1 cellular context compared by ENCODE assay signal in the genomic region with DNA sequence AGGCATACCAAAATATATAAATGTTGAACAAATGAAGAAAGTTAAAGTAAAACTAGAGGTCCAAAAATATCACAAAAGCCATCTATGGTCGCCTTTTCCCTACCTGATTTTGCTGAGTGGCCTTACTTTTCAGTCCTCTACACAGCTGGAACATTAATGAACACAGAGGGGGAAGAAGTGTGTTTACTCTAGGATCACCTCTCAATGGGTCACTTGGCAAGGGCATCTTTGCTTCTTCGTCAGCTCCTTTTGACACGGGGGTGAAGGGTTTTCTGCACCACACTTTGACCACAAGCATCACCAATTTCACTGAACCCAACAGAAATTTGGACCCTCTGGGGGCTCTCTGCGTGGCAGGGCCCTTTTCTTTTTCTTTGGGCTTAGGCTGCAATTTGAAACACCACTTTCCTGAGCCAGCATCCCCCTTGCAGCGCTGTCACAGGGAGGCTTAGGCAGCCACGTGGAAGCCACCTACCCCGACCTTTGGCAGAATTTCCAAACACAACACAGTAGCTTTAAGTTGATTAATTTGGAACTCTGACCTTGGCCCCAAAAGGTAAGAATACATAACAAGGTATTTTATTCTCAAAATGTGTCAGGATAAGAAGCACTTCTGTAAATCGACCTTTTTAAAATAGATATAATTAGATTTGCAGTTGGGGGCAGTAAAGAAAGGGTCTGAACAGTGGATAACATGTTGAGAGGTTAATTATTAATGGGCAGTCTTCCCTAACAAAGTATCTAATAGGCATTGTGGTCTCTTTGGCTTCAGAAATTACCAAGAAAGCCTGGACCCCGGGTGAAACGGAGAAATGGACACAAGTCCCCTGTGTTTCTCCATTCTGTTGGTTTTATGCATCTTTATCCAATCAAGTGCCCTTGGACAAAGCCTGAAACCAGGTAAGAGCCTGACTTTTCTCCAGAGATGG.
TF ChIP-seq lines count a peak whose summit lies in the region.

A gene (plus strand): TSS at position 771 of the 929 bp plus-strand sequence. CDS start 42 bp downstream, at position 813.

TF ChIP-seq in HepG2, 621 proteins besides CTCF, POLR2A, EP300 and RAD21 (continues in another document):
- 0 out of 2 replicates have a peak, but pooled peaks have one; percentile 30 for TF ChIP-seq ZMYM3 (CRISPR knock-in tag; IDR thresholded peaks at IDR 0.05)
- TF ChIP-seq HOXA3 (CRISPR knock-in tag; IDR thresholded peaks at IDR 0.05) = peak; percentile 52; the same call in 1 of the 2 replicates
- TF ChIP-seq, protein P1, sequence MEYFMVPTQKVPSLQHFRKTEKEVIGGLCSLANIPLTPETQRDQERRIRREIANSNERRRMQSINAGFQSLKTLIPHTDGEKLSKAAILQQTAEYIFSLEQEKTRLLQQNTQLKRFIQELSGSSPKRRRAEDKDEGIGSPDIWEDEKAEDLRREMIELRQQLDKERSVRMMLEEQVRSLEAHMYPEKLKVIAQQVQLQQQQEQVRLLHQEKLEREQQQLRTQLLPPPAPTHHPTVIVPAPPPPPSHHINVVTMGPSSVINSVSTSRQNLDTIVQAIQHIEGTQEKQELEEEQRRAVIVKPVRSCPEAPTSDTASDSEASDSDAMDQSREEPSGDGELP (IDR thresholded peaks at IDR 0.05; ENCODE audit: borderline replicate concordance, low read depth) = peak; percentile 31; the same call in 1 of the 2 replicates
- TF ChIP-seq ZNF7 (CRISPR knock-in tag; IDR thresholded peaks at IDR 0.05) = no peak
- TF ChIP-seq SALL2 (CRISPR knock-in tag; IDR thresholded peaks at IDR 0.05) = no peak
- TF ChIP-seq ATAD3A (CRISPR knock-in tag; IDR thresholded peaks at IDR 0.05) = no peak
- no peak for TF ChIP-seq FOXO1 (CRISPR knock-in tag; IDR thresholded peaks at IDR 0.05)
- TF ChIP-seq MAFK (conservative IDR thresholded peaks at IDR 0.05 in 1 of 2, IDR thresholded peaks at IDR 0.05 in 1 of 2; ENCODE audit: low read length in 2 of 2) = 0 out of 4 replicates have a peak, but pooled peaks of 1 of the 2 experiments have one; percentile 17
- TF ChIP-seq TARDBP (CRISPR knock-in tag; IDR thresholded peaks at IDR 0.05) = peak; percentile 13; the same call in 1 of the 2 replicates
- TF ChIP-seq ZBTB7B (CRISPR knock-in tag; IDR thresholded peaks at IDR 0.05) = peak; percentile 7; the same call in 1 of the 2 replicates
- no peak for TF ChIP-seq MTA1 (CRISPR knock-in tag; IDR thresholded peaks at IDR 0.05; ENCODE audit: borderline replicate concordance)
- TF ChIP-seq CEBPB (IDR thresholded peaks at IDR 0.05; ENCODE audit: borderline replicate concordance, low read depth, low read length) = no peak
- TF ChIP-seq ZMYM2 (CRISPR knock-in tag; IDR thresholded peaks at IDR 0.05) = no peak
- TF ChIP-seq, protein P2, sequence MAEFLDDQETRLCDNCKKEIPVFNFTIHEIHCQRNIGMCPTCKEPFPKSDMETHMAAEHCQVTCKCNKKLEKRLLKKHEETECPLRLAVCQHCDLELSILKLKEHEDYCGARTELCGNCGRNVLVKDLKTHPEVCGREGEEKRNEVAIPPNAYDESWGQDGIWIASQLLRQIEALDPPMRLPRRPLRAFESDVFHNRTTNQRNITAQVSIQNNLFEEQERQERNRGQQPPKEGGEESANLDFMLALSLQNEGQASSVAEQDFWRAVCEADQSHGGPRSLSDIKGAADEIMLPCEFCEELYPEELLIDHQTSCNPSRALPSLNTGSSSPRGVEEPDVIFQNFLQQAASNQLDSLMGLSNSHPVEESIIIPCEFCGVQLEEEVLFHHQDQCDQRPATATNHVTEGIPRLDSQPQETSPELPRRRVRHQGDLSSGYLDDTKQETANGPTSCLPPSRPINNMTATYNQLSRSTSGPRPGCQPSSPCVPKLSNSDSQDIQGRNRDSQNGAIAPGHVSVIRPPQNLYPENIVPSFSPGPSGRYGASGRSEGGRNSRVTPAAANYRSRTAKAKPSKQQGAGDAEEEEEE (CRISPR knock-in tag; IDR thresholded peaks at IDR 0.05; ENCODE audit: borderline replicate concordance) = no peak
- 0 out of 2 replicates have a peak, but pooled peaks have one; percentile 32 for TF ChIP-seq ZNF605 (CRISPR knock-in tag; IDR thresholded peaks at IDR 0.05)
- peak; percentile 68 for TF ChIP-seq GATAD2A (CRISPR knock-in tag; IDR thresholded peaks at IDR 0.05)
- 0 out of 2 replicates have a peak, but pooled peaks have one; percentile 24 for TF ChIP-seq ARNTL (CRISPR knock-in tag; IDR thresholded peaks at IDR 0.05)
- no peak for TF ChIP-seq FOXM1 (CRISPR knock-in tag; IDR thresholded peaks at IDR 0.05)
- TF ChIP-seq MYNN (CRISPR knock-in tag; IDR thresholded peaks at IDR 0.05; ENCODE audit: low read depth) = no peak
- TF ChIP-seq MIXL1 (CRISPR knock-in tag; IDR thresholded peaks at IDR 0.05) = peak; percentile 26; the same call in 1 of the 2 replicates
- peak; percentile 83; the same call in 1 of the 2 replicates for TF ChIP-seq MYC (CRISPR knock-in tag; IDR thresholded peaks at IDR 0.05; ENCODE audit: borderline replicate concordance)
- TF ChIP-seq, protein P3, sequence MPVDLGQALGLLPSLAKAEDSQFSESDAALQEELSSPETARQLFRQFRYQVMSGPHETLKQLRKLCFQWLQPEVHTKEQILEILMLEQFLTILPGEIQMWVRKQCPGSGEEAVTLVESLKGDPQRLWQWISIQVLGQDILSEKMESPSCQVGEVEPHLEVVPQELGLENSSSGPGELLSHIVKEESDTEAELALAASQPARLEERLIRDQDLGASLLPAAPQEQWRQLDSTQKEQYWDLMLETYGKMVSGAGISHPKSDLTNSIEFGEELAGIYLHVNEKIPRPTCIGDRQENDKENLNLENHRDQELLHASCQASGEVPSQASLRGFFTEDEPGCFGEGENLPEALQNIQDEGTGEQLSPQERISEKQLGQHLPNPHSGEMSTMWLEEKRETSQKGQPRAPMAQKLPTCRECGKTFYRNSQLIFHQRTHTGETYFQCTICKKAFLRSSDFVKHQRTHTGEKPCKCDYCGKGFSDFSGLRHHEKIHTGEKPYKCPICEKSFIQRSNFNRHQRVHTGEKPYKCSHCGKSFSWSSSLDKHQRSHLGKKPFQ (CRISPR knock-in tag; IDR thresholded peaks at IDR 0.05; ENCODE audit: insufficient replicate concordance) = no peak
- no peak for TF ChIP-seq NFIC (IDR thresholded peaks at IDR 0.05; ENCODE audit: low read length)
- TF ChIP-seq, protein P4, sequence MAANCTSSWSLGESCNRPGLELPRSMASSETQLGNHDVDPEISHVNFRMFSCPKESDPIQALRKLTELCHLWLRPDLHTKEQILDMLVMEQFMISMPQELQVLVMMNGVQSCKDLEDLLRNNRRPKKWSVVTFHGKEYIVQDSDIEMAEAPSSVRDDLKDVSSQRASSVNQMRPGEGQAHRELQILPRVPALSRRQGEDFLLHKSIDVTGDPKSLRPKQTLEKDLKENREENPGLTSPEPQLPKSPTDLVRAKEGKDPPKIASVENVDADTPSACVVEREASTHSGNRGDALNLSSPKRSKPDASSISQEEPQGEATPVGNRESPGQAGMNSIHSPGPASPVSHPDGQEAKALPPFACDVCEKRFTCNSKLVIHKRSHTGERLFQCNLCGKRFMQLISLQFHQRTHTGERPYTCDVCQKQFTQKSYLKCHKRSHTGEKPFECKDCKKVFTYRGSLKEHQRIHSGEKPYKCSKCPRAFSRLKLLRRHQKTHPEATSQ (CRISPR knock-in tag; IDR thresholded peaks at IDR 0.05; ENCODE audit: borderline replicate concordance) = no peak
- no peak for TF ChIP-seq FOXK2 (IDR thresholded peaks at IDR 0.05)
- TF ChIP-seq, protein P5, sequence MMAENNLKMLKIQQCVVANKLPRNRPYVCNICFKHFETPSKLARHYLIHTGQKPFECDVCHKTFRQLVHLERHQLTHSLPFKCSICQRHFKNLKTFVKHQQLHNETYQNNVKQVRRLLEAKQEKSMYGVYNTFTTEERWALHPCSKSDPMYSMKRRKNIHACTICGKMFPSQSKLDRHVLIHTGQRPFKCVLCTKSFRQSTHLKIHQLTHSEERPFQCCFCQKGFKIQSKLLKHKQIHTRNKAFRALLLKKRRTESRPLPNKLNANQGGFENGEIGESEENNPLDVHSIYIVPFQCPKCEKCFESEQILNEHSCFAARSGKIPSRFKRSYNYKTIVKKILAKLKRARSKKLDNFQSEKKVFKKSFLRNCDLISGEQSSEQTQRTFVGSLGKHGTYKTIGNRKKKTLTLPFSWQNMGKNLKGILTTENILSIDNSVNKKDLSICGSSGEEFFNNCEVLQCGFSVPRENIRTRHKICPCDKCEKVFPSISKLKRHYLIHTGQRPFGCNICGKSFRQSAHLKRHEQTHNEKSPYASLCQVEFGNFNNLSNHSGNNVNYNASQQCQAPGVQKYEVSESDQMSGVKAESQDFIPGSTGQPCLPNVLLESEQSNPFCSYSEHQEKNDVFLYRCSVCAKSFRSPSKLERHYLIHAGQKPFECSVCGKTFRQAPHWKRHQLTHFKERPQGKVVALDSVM (CRISPR knock-in tag; IDR thresholded peaks at IDR 0.05) = no peak
- TF ChIP-seq, protein P6, sequence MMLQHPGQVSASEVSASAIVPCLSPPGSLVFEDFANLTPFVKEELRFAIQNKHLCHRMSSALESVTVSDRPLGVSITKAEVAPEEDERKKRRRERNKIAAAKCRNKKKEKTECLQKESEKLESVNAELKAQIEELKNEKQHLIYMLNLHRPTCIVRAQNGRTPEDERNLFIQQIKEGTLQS (CRISPR knock-in tag; IDR thresholded peaks at IDR 0.05) = no peak
- TF ChIP-seq, protein P7, sequence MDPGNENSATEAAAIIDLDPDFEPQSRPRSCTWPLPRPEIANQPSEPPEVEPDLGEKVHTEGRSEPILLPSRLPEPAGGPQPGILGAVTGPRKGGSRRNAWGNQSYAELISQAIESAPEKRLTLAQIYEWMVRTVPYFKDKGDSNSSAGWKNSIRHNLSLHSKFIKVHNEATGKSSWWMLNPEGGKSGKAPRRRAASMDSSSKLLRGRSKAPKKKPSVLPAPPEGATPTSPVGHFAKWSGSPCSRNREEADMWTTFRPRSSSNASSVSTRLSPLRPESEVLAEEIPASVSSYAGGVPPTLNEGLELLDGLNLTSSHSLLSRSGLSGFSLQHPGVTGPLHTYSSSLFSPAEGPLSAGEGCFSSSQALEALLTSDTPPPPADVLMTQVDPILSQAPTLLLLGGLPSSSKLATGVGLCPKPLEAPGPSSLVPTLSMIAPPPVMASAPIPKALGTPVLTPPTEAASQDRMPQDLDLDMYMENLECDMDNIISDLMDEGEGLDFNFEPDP (CRISPR knock-in tag; conservative IDR thresholded peaks at IDR 0.05) = 0 out of 2 replicates have a peak, but pooled peaks have one; percentile 76
- TF ChIP-seq, protein P8, sequence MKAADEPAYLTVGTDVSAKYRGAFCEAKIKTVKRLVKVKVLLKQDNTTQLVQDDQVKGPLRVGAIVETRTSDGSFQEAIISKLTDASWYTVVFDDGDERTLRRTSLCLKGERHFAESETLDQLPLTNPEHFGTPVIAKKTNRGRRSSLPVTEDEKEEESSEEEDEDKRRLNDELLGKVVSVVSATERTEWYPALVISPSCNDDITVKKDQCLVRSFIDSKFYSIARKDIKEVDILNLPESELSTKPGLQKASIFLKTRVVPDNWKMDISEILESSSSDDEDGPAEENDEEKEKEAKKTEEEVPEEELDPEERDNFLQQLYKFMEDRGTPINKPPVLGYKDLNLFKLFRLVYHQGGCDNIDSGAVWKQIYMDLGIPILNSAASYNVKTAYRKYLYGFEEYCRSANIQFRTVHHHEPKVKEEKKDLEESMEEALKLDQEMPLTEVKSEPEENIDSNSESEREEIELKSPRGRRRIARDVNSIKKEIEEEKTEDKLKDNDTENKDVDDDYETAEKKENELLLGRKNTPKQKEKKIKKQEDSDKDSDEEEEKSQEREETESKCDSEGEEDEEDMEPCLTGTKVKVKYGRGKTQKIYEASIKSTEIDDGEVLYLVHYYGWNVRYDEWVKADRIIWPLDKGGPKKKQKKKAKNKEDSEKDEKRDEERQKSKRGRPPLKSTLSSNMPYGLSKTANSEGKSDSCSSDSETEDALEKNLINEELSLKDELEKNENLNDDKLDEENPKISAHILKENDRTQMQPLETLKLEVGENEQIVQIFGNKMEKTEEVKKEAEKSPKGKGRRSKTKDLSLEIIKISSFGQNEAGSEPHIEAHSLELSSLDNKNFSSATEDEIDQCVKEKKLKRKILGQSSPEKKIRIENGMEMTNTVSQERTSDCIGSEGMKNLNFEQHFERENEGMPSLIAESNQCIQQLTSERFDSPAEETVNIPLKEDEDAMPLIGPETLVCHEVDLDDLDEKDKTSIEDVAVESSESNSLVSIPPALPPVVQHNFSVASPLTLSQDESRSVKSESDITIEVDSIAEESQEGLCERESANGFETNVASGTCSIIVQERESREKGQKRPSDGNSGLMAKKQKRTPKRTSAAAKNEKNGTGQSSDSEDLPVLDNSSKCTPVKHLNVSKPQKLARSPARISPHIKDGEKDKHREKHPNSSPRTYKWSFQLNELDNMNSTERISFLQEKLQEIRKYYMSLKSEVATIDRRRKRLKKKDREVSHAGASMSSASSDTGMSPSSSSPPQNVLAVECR (CRISPR knock-in tag; IDR thresholded peaks at IDR 0.05; ENCODE audit: borderline replicate concordance) = 0 out of 2 replicates have a peak, but pooled peaks have one; percentile 25
- TF ChIP-seq, protein P9, sequence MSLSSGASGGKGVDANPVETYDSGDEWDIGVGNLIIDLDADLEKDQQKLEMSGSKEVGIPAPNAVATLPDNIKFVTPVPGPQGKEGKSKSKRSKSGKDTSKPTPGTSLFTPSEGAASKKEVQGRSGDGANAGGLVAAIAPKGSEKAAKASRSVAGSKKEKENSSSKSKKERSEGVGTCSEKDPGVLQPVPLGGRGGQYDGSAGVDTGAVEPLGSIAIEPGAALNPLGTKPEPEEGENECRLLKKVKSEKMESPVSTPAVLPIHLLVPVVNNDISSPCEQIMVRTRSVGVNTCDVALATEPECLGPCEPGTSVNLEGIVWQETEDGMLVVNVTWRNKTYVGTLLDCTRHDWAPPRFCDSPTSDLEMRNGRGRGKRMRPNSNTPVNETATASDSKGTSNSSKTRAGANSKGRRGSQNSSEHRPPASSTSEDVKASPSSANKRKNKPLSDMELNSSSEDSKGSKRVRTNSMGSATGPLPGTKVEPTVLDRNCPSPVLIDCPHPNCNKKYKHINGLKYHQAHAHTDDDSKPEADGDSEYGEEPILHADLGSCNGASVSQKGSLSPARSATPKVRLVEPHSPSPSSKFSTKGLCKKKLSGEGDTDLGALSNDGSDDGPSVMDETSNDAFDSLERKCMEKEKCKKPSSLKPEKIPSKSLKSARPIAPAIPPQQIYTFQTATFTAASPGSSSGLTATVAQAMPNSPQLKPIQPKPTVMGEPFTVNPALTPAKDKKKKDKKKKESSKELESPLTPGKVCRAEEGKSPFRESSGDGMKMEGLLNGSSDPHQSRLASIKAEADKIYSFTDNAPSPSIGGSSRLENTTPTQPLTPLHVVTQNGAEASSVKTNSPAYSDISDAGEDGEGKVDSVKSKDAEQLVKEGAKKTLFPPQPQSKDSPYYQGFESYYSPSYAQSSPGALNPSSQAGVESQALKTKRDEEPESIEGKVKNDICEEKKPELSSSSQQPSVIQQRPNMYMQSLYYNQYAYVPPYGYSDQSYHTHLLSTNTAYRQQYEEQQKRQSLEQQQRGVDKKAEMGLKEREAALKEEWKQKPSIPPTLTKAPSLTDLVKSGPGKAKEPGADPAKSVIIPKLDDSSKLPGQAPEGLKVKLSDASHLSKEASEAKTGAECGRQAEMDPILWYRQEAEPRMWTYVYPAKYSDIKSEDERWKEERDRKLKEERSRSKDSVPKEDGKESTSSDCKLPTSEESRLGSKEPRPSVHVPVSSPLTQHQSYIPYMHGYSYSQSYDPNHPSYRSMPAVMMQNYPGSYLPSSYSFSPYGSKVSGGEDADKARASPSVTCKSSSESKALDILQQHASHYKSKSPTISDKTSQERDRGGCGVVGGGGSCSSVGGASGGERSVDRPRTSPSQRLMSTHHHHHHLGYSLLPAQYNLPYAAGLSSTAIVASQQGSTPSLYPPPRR (CRISPR knock-in tag; IDR thresholded peaks at IDR 0.05; ENCODE audit: borderline replicate concordance) = no peak
- peak; percentile 54; the same call in 1 of the 2 replicates for TF ChIP-seq NCOR1 (IDR thresholded peaks at IDR 0.05; ENCODE audit: borderline replicate concordance, low read length)
- peak; percentile 83; the same call in 1 of the 2 replicates for TF ChIP-seq PITX1 (CRISPR knock-in tag; IDR thresholded peaks at IDR 0.05)
- TF ChIP-seq MXI1 (IDR thresholded peaks at IDR 0.05; ENCODE audit: borderline replicate concordance, low read depth, low read length) = peak; percentile 90; the same call in 2 of the 3 replicates
- no peak for TF ChIP-seq LCORL (IDR thresholded peaks at IDR 0.05)
- TF ChIP-seq LCORL (CRISPR knock-in tag; IDR thresholded peaks at IDR 0.05) = peak; percentile 24; the same call in 1 of the 2 replicates
